ENCODE assay signal across 11 cellular contexts in the genomic region with DNA sequence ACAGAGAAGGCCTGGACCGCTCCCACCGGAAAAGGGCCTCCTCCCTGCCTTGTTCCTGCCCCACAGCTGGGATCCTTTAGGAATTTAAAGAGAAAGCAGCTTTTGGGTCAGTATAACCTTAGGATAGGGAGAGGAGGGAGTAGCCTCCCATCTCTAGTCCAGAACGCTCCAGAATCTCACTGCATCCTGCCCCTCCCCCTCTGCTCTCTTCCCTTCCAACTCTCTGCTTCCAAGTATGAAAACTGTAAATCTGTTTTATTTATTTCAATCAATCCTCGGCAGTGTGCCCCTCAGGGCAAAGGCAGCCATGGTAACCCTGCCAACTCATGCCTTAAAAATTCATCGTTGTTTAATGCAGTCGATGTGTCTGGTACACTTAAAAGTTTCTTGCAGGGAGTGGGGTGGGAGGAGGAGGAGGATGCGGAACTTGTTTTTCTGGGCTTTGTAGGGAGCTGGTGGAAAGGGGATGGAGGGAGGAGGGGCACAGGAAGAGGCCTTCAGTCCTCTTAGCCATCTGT. TPM values are rescaled to one million over a fixed set of nuclear protein-coding genes. Genes with fewer than 3 reads are reported as not detected.
DNase-seq lines count a peak whose midpoint lies in the region; ATAC-seq, FAIRE-seq and TF ChIP-seq lines count a peak whose summit lies in the region.
"Had no signal": no experiment of that assay in that cellular context is flagged by ENCODE, and none has a peak within 500 bp of the region (broad histone marks: within the 10 kb centered on the region; RNA-seq: fewer than 3 reads in every experiment).

No MANE protein-coding gene starts in this region.

- TF ChIP-seq RAD21 in A549 (conservative IDR thresholded peaks at IDR 0.05 in 1 of 2, IDR thresholded peaks at IDR 0.05 in 1 of 2), result no peak; a peak in 2 of 5 replicates

- peak overlapping the region; percentile 88 to 92 for H3K27ac ChIP-seq in A549
- H3K27ac ChIP-seq in mucosa of rectum (ENCODE audit: low read depth in 2 of 2, low read length in 2 of 2), result peak overlapping the region; percentile 13 to 63
- H3K27ac ChIP-seq: psoas muscle had no signal

- H3K9ac ChIP-seq in mucosa of rectum (ENCODE audit: low read depth in 1 of 2, low read length in 2 of 2), result no peak overlapping the region

- TF ChIP-seq POLR2A in A549 (IDR thresholded peaks at IDR 0.05; ENCODE audit: low read length), result no peak

- no peaks in the 10 kb centered on the region for H3K4me1 Mint-ChIP-seq in activated CD4-positive, alpha-beta memory T cell treated with anti-CD3 and anti-CD28 coated beads for 36 hours (ENCODE audit: low read depth)
- H3K4me1 Mint-ChIP-seq: activated CD4-positive, alpha-beta memory T cell treated with anti-CD3 and anti-CD28 coated beads, Interleukin-2, amount 10 ng/mL, durations not matched to agents 7 days and 5 days had no signal

- FAIRE-seq in A549 (lab: Jason Lieb, UNC), result peak; percentile 81

- 16% methylated on average over 7 of the region's 7 CpGs for WGBS in A549 (ENCODE audit: missing lambda C conversion rate)

- TF ChIP-seq EP300 in A549 (IDR thresholded peaks at IDR 0.05), result no peak

- H3K27me3 ChIP-seq in MG63, result no peaks in the 10 kb centered on the region
- no peaks in the 10 kb centered on the region for H3K27me3 ChIP-seq in mucosa of rectum (ENCODE audit: control insufficient read depth in 2 of 2, insufficient read depth in 2 of 2, low read length in 2 of 2)
- H3K27me3 ChIP-seq: BE2C had no signal

- H3K9me3 ChIP-seq in A549, result no peaks in the 10 kb centered on the region
- no peaks in the 10 kb centered on the region for H3K9me3 ChIP-seq in MG63
- H3K9me3 ChIP-seq in mucosa of rectum (ENCODE audit: control insufficient read depth in 2 of 2, low read length in 2 of 2), result no peaks in the 10 kb centered on the region
- H3K9me3 ChIP-seq: BE2C, psoas muscle had no signal

- H3K36me3 Mint-ChIP-seq in activated CD4-positive, alpha-beta memory T cell treated with anti-CD3 and anti-CD28 coated beads for 36 hours, result no peaks in the 10 kb centered on the region

- CTCF ChIA-PET in A549 (lab: Yijun Ruan, JAX), result interaction anchor here (0.6 to 6.8 kb wide), 6 partner anchors 8 to 795 kb away, joined by 3 to 38 read pairs (median 3); no protein-coding TSS in a partner anchor
- CTCF ChIA-PET in activated CD4-positive, alpha-beta memory T cell treated with anti-CD3 and anti-CD28 coated beads for 36 hours (lab: Charles Lee), result no interaction called here

- peaks cover 71% of the 10 kb centered on the region for H3K4me1 ChIP-seq in A549
- H3K4me1 ChIP-seq in mucosa of rectum (ENCODE audit: control insufficient read depth in 2 of 2, insufficient read depth in 2 of 2, low read length in 2 of 2), result peaks cover 4 to 9% of the 10 kb centered on the region in 2 donors

- peak overlapping the region; percentile 44 for H3K4me2 ChIP-seq in A549

- DNase-seq in A549 (ENCODE audit: low read depth in 1 of 2, low spot score in 1 of 2), result peak; percentile 74 to 81
- DNase-seq in MG63, result peak; percentile 75
- peak; percentile 91 for DNase-seq in dedifferentiated amniotic fluid mesenchymal stem cell (ENCODE audit: extremely low spot score)
- DNase-seq in globus pallidus (ENCODE audit: low spot score), result no peak
- DNase-seq in activated CD4-positive, alpha-beta memory T cell treated with anti-CD3 and anti-CD28 coated beads for 36 hours, result no peak
- no peak for DNase-seq in activated gamma-delta T cell treated with Interleukin-2 at 50 U/mL for 16 hours
- DNase-seq: activated CD4-positive, alpha-beta memory T cell treated with anti-CD3 and anti-CD28 coated beads, Interleukin-2, amount 10 ng/mL, durations not matched to agents 7 days and 5 days; BE2C; psoas muscle had no signal

- no peak overlapping the region for H3K4me3 ChIP-seq in A549
- no peak overlapping the region for H3K4me3 ChIP-seq in MG63
- H3K4me3 ChIP-seq in mucosa of rectum (ENCODE audit: low read length in 2 of 2), result no peak overlapping the region
- H3K4me3 ChIP-seq: psoas muscle had no signal

- H3K9me3 Mint-ChIP-seq in activated CD4-positive, alpha-beta memory T cell treated with anti-CD3 and anti-CD28 coated beads for 36 hours, result no peaks in the 10 kb centered on the region
- H3K9me3 Mint-ChIP-seq: activated CD4-positive, alpha-beta memory T cell treated with anti-CD3 and anti-CD28 coated beads, Interleukin-2, amount 10 ng/mL, durations not matched to agents 7 days and 5 days had no signal

- ATAC-seq in A549, result peak; percentile 42 to 70
- ATAC-seq in GM21515 (IDR thresholded peaks at IDR 0.05; ENCODE audit: unreplicated experiment), result no peak
- ATAC-seq: psoas muscle had no signal

- H3K36me3 ChIP-seq in MG63 (no peaks in the 10 kb centered on the region), mucosa of rectum (ENCODE audit: control insufficient read depth in 2 of 2, insufficient read depth in 2 of 2, low read length in 2 of 2) (peaks cover 0 to 2% of the 10 kb centered on the region in 2 donors)
- H3K36me3 ChIP-seq: BE2C had no signal

- no peaks in the 10 kb centered on the region for H3K27me3 Mint-ChIP-seq in activated CD4-positive, alpha-beta memory T cell treated with anti-CD3 and anti-CD28 coated beads for 36 hours
- H3K27me3 Mint-ChIP-seq: activated CD4-positive, alpha-beta memory T cell treated with anti-CD3 and anti-CD28 coated beads, Interleukin-2, amount 10 ng/mL, durations not matched to agents 7 days and 5 days had no signal

- H3K27ac Mint-ChIP-seq in activated CD4-positive, alpha-beta memory T cell treated with anti-CD3 and anti-CD28 coated beads for 36 hours, result no peak overlapping the region
- H3K27ac Mint-ChIP-seq: activated CD4-positive, alpha-beta memory T cell treated with anti-CD3 and anti-CD28 coated beads, Interleukin-2, amount 10 ng/mL, durations not matched to agents 7 days and 5 days had no signal

- POLR2A ChIA-PET in A549 (lab: Yijun Ruan, JAX), result interaction anchor here (0.6 kb wide), 1 partner anchor 62 kb away, joined by 5 read pairs; no protein-coding TSS in a partner anchor
- POLR2A ChIA-PET in activated CD4-positive, alpha-beta memory T cell treated with anti-CD3 and anti-CD28 coated beads for 36 hours (lab: Charles Lee), result no interaction called here

- H3K4me3 Mint-ChIP-seq in activated CD4-positive, alpha-beta memory T cell treated with anti-CD3 and anti-CD28 coated beads for 36 hours, result no peak overlapping the region
- H3K4me3 Mint-ChIP-seq: activated CD4-positive, alpha-beta memory T cell treated with anti-CD3 and anti-CD28 coated beads, Interleukin-2, amount 10 ng/mL, durations not matched to agents 7 days and 5 days had no signal

- intact Hi-C loops in activated CD4-positive, alpha-beta memory T cell treated with anti-CD3 and anti-CD28 coated beads for 36 hours (cut with micrococcal nuclease), result no loop called here

- no peak for TF ChIP-seq CTCF in A549 (IDR thresholded peaks at IDR 0.05)

TF ChIP-seq in A549, 52 proteins besides CTCF, POLR2A, EP300 and RAD21:
- no peak for TF ChIP-seq FOSL2 (IDR thresholded peaks at IDR 0.05)
- TF ChIP-seq FOSL2 (CRISPR knock-in tag; IDR thresholded peaks at IDR 0.05), result peak; percentile 73
- no peak for TF ChIP-seq HEYL (CRISPR knock-in tag; IDR thresholded peaks at IDR 0.05)
- no peak for TF ChIP-seq TP53 (CRISPR knock-in tag; IDR thresholded peaks at IDR 0.05)
- TF ChIP-seq POLR2AphosphoS2 (conservative IDR thresholded peaks at IDR 0.05; ENCODE audit: low read length), result no peak
- no peak for TF ChIP-seq MAFK (IDR thresholded peaks at IDR 0.05; ENCODE audit: partially characterized antibody)
- TF ChIP-seq CHD4 (IDR thresholded peaks at IDR 0.05; ENCODE audit: borderline replicate concordance), result no peak
- no peak for TF ChIP-seq NPAS2 (CRISPR knock-in tag; IDR thresholded peaks at IDR 0.05; ENCODE audit: borderline replicate concordance)
- TF ChIP-seq, protein P1, sequence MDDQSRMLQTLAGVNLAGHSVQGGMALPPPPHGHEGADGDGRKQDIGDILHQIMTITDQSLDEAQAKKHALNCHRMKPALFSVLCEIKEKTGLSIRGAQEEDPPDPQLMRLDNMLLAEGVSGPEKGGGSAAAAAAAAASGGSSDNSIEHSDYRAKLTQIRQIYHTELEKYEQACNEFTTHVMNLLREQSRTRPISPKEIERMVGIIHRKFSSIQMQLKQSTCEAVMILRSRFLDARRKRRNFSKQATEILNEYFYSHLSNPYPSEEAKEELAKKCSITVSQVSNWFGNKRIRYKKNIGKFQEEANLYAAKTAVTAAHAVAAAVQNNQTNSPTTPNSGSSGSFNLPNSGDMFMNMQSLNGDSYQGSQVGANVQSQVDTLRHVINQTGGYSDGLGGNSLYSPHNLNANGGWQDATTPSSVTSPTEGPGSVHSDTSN (IDR thresholded peaks at IDR 0.05), result 0 out of 2 replicates have a peak, but pooled peaks have one; percentile 21
- TF ChIP-seq, protein P2, sequence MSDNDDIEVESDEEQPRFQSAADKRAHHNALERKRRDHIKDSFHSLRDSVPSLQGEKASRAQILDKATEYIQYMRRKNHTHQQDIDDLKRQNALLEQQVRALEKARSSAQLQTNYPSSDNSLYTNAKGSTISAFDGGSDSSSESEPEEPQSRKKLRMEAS (IDR thresholded peaks at IDR 0.05), result peak; percentile 61
- TF ChIP-seq CEBPB (IDR thresholded peaks at IDR 0.05), result peak in 1 of 2 experiments; percentile 28; a peak in 1 of 4 replicates
- TF ChIP-seq FOXS1 (CRISPR knock-in tag; IDR thresholded peaks at IDR 0.05), result no peak
- TF ChIP-seq CHD2 (IDR thresholded peaks at IDR 0.05; ENCODE audit: low read length, partially characterized antibody), result no peak
- 0 out of 3 replicates have a peak, but pooled peaks have one; percentile 14 for TF ChIP-seq SMC3 (IDR thresholded peaks at IDR 0.05)

RNA-seq across cellular contexts. Expression of a gene that starts 21.2 kb away (rescaled TPM):
- 10.8 and 13.1 TPM in 2 replicates for polyA plus RNA-seq in A549 (2011; rRNA removed)
- polyA plus RNA-seq in A549 (2012; cell fraction: cytosol; rRNA removed), result 52.8 and 65.7 TPM in 2 replicates
- 97.7 and 160 TPM in 2 replicates for polyA plus RNA-seq in A549 (2012; cell fraction: nucleus; rRNA removed)
- polyA plus RNA-seq in A549 (2017; fragmentation: RNase III; extraction: RNeasy Plus Mini Kit Qiagen cat#74134 plus additional on column Dnase treatment), result 27.1 to 37.4 TPM (median 33.5 TPM) in 3 replicates
- polyA minus RNA-seq in A549 (2011; rRNA and poly(A)+ RNA removed), result 11.4 and 19.0 TPM in 2 replicates
- total RNA-seq in MG63 (2014; rRNA removed; shearing (Covaris generic); ENCODE audit: low replicate concordance), result 13.6 and 52.0 TPM in 2 replicates
- total RNA-seq in activated CD4-positive, alpha-beta memory T cell treated with anti-CD3 and anti-CD28 coated beads for 36 hours, result 1 to 10 TPM in 1 of 2 experiments, under 1 TPM in 1; 0.29 to 1.1 TPM

Comparison
In these comparisons a context has a peak if more than half of its experiments do, and no peak if none do; other contexts are left out.
1. DNase-seq: peak in A549 (2 of 2), MG63 (single experiment) and dedifferentiated amniotic fluid mesenchymal stem cell (single experiment); none in globus pallidus (single experiment), activated CD4-positive, alpha-beta memory T cell treated with anti-CD3 and anti-CD28 coated beads for 36 hours (single experiment) and activated gamma-delta T cell treated with Interleukin-2 at 50 U/mL for 16 hours (single experiment).